ENCODE assay signal across 1 cellular context in the genomic region with DNA sequence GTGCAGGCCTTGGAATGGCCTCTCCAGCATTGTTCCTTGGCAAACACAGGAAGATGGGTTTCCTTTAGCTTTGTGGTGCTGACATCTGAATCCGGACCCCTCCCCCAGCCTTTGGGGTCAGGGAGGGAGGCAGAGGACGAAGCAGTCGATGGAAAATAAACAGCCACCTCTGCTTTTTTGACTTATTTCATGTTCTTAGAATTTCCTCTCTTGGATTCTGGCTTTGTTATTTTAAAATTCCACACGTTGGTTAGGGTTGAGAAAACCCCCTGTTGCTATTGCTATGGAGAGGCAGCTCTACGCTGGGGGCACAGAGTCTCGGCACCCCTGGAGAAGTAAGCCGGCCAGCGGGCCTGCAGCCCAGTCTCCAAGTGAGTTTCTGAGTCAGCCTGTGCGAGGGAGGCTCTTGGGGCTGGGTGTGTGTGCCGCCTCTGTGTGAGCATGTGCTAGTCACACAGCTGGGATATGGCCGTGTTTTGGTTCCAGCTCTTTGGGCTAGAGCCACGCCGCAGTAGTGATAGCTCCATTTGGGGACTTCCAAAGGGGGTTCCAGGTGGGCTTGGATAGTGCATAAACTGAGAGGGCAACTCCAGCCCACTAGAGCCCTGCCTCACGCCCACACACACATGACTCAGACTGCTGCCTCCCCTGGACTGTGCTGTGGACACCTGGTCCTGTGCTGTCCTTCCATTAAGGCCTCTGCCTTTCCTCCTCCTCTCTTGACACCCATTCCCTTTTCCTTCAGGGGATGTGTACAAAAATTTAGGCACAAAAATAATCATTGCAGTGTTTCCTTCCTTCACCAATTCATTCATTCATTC.
TF ChIP-seq lines count a peak whose summit lies in the region.

No MANE protein-coding gene starts in this region.

TF ChIP-seq in K562, 482 proteins besides CTCF, POLR2A, EP300 and RAD21:
- TF ChIP-seq ARID1B (IDR thresholded peaks at IDR 0.05) (0 out of 2 replicates have a peak, but pooled peaks have one; percentile 13), ELF1 (tag; IDR thresholded peaks at IDR 0.05) (no peak), JUND (IDR thresholded peaks at IDR 0.05; ENCODE audit: borderline replicate concordance, low read depth, low read length) (0 out of 2 replicates have a peak, but pooled peaks have one; percentile 9), JUND (tag; IDR thresholded peaks at IDR 0.05; ENCODE audit: borderline replicate concordance, low read depth, low read length) (no peak), EGR1 (conservative IDR thresholded peaks at IDR 0.05) (peak; percentile 82), ZNF551 (CRISPR knock-in tag; IDR thresholded peaks at IDR 0.05) (no peak), PRPF4 (IDR thresholded peaks at IDR 0.05; ENCODE audit: insufficient read depth, low read depth, low read length, poor library complexity, severe bottlenecking) (no peak), CHCHD3 (CRISPR knock-in tag; IDR thresholded peaks at IDR 0.05) (no peak)
- TF ChIP-seq, protein P1, sequence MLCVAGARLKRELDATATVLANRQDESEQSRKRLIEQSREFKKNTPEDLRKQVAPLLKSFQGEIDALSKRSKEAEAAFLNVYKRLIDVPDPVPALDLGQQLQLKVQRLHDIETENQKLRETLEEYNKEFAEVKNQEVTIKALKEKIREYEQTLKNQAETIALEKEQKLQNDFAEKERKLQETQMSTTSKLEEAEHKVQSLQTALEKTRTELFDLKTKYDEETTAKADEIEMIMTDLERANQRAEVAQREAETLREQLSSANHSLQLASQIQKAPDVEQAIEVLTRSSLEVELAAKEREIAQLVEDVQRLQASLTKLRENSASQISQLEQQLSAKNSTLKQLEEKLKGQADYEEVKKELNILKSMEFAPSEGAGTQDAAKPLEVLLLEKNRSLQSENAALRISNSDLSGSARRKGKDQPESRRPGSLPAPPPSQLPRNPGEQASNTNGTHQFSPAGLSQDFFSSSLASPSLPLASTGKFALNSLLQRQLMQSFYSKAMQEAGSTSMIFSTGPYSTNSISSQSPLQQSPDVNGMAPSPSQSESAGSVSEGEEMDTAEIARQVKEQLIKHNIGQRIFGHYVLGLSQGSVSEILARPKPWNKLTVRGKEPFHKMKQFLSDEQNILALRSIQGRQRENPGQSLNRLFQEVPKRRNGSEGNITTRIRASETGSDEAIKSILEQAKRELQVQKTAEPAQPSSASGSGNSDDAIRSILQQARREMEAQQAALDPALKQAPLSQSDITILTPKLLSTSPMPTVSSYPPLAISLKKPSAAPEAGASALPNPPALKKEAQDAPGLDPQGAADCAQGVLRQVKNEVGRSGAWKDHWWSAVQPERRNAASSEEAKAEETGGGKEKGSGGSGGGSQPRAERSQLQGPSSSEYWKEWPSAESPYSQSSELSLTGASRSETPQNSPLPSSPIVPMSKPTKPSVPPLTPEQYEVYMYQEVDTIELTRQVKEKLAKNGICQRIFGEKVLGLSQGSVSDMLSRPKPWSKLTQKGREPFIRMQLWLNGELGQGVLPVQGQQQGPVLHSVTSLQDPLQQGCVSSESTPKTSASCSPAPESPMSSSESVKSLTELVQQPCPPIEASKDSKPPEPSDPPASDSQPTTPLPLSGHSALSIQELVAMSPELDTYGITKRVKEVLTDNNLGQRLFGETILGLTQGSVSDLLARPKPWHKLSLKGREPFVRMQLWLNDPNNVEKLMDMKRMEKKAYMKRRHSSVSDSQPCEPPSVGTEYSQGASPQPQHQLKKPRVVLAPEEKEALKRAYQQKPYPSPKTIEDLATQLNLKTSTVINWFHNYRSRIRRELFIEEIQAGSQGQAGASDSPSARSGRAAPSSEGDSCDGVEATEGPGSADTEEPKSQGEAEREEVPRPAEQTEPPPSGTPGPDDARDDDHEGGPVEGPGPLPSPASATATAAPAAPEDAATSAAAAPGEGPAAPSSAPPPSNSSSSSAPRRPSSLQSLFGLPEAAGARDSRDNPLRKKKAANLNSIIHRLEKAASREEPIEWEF (CRISPR knock-in tag; IDR thresholded peaks at IDR 0.05): no peak
- TF ChIP-seq, protein P2, sequence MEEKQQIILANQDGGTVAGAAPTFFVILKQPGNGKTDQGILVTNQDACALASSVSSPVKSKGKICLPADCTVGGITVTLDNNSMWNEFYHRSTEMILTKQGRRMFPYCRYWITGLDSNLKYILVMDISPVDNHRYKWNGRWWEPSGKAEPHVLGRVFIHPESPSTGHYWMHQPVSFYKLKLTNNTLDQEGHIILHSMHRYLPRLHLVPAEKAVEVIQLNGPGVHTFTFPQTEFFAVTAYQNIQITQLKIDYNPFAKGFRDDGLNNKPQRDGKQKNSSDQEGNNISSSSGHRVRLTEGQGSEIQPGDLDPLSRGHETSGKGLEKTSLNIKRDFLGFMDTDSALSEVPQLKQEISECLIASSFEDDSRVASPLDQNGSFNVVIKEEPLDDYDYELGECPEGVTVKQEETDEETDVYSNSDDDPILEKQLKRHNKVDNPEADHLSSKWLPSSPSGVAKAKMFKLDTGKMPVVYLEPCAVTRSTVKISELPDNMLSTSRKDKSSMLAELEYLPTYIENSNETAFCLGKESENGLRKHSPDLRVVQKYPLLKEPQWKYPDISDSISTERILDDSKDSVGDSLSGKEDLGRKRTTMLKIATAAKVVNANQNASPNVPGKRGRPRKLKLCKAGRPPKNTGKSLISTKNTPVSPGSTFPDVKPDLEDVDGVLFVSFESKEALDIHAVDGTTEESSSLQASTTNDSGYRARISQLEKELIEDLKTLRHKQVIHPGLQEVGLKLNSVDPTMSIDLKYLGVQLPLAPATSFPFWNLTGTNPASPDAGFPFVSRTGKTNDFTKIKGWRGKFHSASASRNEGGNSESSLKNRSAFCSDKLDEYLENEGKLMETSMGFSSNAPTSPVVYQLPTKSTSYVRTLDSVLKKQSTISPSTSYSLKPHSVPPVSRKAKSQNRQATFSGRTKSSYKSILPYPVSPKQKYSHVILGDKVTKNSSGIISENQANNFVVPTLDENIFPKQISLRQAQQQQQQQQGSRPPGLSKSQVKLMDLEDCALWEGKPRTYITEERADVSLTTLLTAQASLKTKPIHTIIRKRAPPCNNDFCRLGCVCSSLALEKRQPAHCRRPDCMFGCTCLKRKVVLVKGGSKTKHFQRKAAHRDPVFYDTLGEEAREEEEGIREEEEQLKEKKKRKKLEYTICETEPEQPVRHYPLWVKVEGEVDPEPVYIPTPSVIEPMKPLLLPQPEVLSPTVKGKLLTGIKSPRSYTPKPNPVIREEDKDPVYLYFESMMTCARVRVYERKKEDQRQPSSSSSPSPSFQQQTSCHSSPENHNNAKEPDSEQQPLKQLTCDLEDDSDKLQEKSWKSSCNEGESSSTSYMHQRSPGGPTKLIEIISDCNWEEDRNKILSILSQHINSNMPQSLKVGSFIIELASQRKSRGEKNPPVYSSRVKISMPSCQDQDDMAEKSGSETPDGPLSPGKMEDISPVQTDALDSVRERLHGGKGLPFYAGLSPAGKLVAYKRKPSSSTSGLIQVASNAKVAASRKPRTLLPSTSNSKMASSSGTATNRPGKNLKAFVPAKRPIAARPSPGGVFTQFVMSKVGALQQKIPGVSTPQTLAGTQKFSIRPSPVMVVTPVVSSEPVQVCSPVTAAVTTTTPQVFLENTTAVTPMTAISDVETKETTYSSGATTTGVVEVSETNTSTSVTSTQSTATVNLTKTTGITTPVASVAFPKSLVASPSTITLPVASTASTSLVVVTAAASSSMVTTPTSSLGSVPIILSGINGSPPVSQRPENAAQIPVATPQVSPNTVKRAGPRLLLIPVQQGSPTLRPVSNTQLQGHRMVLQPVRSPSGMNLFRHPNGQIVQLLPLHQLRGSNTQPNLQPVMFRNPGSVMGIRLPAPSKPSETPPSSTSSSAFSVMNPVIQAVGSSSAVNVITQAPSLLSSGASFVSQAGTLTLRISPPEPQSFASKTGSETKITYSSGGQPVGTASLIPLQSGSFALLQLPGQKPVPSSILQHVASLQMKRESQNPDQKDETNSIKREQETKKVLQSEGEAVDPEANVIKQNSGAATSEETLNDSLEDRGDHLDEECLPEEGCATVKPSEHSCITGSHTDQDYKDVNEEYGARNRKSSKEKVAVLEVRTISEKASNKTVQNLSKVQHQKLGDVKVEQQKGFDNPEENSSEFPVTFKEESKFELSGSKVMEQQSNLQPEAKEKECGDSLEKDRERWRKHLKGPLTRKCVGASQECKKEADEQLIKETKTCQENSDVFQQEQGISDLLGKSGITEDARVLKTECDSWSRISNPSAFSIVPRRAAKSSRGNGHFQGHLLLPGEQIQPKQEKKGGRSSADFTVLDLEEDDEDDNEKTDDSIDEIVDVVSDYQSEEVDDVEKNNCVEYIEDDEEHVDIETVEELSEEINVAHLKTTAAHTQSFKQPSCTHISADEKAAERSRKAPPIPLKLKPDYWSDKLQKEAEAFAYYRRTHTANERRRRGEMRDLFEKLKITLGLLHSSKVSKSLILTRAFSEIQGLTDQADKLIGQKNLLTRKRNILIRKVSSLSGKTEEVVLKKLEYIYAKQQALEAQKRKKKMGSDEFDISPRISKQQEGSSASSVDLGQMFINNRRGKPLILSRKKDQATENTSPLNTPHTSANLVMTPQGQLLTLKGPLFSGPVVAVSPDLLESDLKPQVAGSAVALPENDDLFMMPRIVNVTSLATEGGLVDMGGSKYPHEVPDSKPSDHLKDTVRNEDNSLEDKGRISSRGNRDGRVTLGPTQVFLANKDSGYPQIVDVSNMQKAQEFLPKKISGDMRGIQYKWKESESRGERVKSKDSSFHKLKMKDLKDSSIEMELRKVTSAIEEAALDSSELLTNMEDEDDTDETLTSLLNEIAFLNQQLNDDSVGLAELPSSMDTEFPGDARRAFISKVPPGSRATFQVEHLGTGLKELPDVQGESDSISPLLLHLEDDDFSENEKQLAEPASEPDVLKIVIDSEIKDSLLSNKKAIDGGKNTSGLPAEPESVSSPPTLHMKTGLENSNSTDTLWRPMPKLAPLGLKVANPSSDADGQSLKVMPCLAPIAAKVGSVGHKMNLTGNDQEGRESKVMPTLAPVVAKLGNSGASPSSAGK (IDR thresholded peaks at IDR 0.05): 0 out of 2 replicates have a peak, but pooled peaks have one; percentile 12
- TF ChIP-seq, protein P3, sequence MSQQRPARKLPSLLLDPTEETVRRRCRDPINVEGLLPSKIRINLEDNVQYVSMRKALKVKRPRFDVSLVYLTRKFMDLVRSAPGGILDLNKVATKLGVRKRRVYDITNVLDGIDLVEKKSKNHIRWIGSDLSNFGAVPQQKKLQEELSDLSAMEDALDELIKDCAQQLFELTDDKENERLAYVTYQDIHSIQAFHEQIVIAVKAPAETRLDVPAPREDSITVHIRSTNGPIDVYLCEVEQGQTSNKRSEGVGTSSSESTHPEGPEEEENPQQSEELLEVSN (IDR thresholded peaks at IDR 0.05; ENCODE audit: borderline replicate concordance in 1 of 2, extremely low read depth in 1 of 2, insufficient read depth in 1 of 2, insufficient read length in 1 of 2, low read depth in 1 of 2, low read length in 1 of 2, poor library complexity in 1 of 2, severe bottlenecking in 1 of 2): peak in 1 of 2 experiments; percentile 54
